Comparison of ENCODE assay signal across 8 cellular contexts in genomic region chr1:156600733-156601121, GRCh38. TPM values are rescaled to one million over a fixed set of nuclear protein-coding genes. Genes with fewer than 3 reads are reported as not detected.
DNase-seq lines count a peak whose midpoint lies in the region; ATAC-seq, FAIRE-seq and TF ChIP-seq lines count a peak whose summit lies in the region.

No MANE protein-coding gene starts in this region.

- CTCF ChIA-PET in A673 (lab: Charles Lee), result interaction anchor here (2.0 kb wide), 1 partner anchor 9 kb away, joined by 9 read pairs; the partner anchor contains the start of gene NAXE

- H3K27me3 ChIP-seq in A673 (replicated peaks; ENCODE audit: insufficient read depth, low read depth, low read length, poor library complexity) (no peaks in the 10 kb centered on the region), HUES6 (ENCODE audit: control insufficient read depth, insufficient read depth, low read length) (no peaks in the 10 kb centered on the region), bronchial epithelial cell (ENCODE audit: control insufficient read depth, insufficient read depth, low read length) (no peaks in the 10 kb centered on the region), mononuclear cell (ENCODE audit: insufficient read depth, low read length) (no peaks in the 10 kb centered on the region)

- TSS peak; percentile 58 for BruUV-seq in A673 (replicated peaks; lab: Mats Ljungman, UMichigan)

- DNase-seq in A673 (ENCODE audit: low spot score), result no peak
- DNase-seq in bronchial epithelial cell (ENCODE audit: low read depth), result peak; percentile 18
- no peak for DNase-seq in GDM1 (lab: John Stamatoyannopoulos, UW)
- no peak for DNase-seq in sciatic nerve (ENCODE audit: low spot score)

- peak overlapping the region; percentile 80 for H3K27ac ChIP-seq in A673 (ENCODE audit: low read depth, low read length, poor library complexity, severe bottlenecking)
- peak overlapping the region; percentile 76 for H3K27ac ChIP-seq in HUES6 (ENCODE audit: low read depth, low read length)

- H3K9ac ChIP-seq in HUES6 (ENCODE audit: low read length), result peak overlapping the region; percentile 97

- FAIRE-seq in bronchial epithelial cell (lab: Jason Lieb, UNC), result no peak

- H3K4me1 ChIP-seq in A673 (ENCODE audit: insufficient read depth, low read length, poor library complexity, severe bottlenecking) (peaks cover 9% of the 10 kb centered on the region), HUES6 (ENCODE audit: control insufficient read depth, insufficient read depth, low read length) (no peaks in the 10 kb centered on the region), mononuclear cell (ENCODE audit: insufficient read depth, low read length) (peaks cover 24% of the 10 kb centered on the region)

- H3K36me3 ChIP-seq in A673 (ENCODE audit: insufficient read depth, low read length, poor library complexity, severe bottlenecking) (peaks cover 34% of the 10 kb centered on the region), HUES6 (ENCODE audit: control insufficient read depth, insufficient read depth, low read length) (peaks cover 38% of the 10 kb centered on the region), bronchial epithelial cell (ENCODE audit: control insufficient read depth, insufficient read depth, low read length) (peaks cover 12% of the 10 kb centered on the region)

- H3K9me3 ChIP-seq in A673 (ENCODE audit: low read depth, low read length, poor library complexity, severe bottlenecking), result no peaks in the 10 kb centered on the region
- H3K9me3 ChIP-seq in HUES6 (ENCODE audit: control insufficient read depth, insufficient read depth, low read depth, low read length), result no peaks in the 10 kb centered on the region
- no peaks in the 10 kb centered on the region for H3K9me3 ChIP-seq in mononuclear cell (ENCODE audit: low read depth, low read length)

- intact Hi-C loops in A673 (cut with micrococcal nuclease; ENCODE audit: unreplicated experiment), result no loop called here
- intact Hi-C loops in sciatic nerve (cut with DNase I), result loop anchor here (10.0 kb wide), 1 partner anchor 216 kb away; no protein-coding TSS in a partner anchor

- POLR2A ChIA-PET in A673 (lab: Charles Lee; ENCODE audit: low non-redundant PET), result no interaction called here

- no peak for ATAC-seq in GM21367 (IDR thresholded peaks at IDR 0.05; ENCODE audit: unreplicated experiment)
- ATAC-seq in sciatic nerve, result no peak
- ATAC-seq in GM18870 (IDR thresholded peaks at IDR 0.05; ENCODE audit: unreplicated experiment), result no peak

- peak overlapping the region; percentile 64 for H3K4me3 ChIP-seq in A673 (ENCODE audit: low read depth, low read length, poor library complexity, severe bottlenecking)
- H3K4me3 ChIP-seq in HUES6 (ENCODE audit: low read depth, low read length), result peak overlapping the region; percentile 89
- H3K4me3 ChIP-seq in bronchial epithelial cell (ENCODE audit: low read depth, low read length), result peak overlapping the region; percentile 65
- H3K4me3 ChIP-seq in mononuclear cell (ENCODE audit: low read length), result peak overlapping the region; percentile 62

- TF ChIP-seq CTCF in A673 (conservative IDR thresholded peaks at IDR 0.05; ENCODE audit: low read depth, low read length) (no peak), bronchial epithelial cell (IDR thresholded peaks at IDR 0.05; ENCODE audit: insufficient read depth, low read length, severe bottlenecking) (no peak)

RNA-seq across cellular contexts. Expression of gene GPATCH4, which starts 0.6 kb away (rescaled TPM):
- total RNA-seq in A673 (2021), result 66.8 and 84.2 TPM in 2 replicates
- total RNA-seq in bronchial epithelial cell, result 15.9 and 29.2 TPM in 2 replicates
- 15.0 TPM for total RNA-seq in mononuclear cell
- total RNA-seq in sciatic nerve, result 19.7 TPM

RNA-seq across cellular contexts. Expression of gene NAXE, which starts 9.2 kb away (rescaled TPM):
- total RNA-seq in A673 (2021) (125 and 138 TPM in 2 replicates), bronchial epithelial cell (142 and 154 TPM in 2 replicates), mononuclear cell (23.9 TPM), sciatic nerve (47.3 TPM)

RNA-seq across cellular contexts. Expression of gene HAPLN2, which starts 18.5 kb away (rescaled TPM):
- total RNA-seq in A673 (2021), result not detected in 2 replicates
- under 0.01 TPM in 1 of 2 replicates, not detected in the other for total RNA-seq in bronchial epithelial cell
- 0.21 TPM for total RNA-seq in mononuclear cell
- 5.5 TPM for total RNA-seq in sciatic nerve

RNA-seq across cellular contexts. Expression of gene TTC24, which starts 21.2 kb away (rescaled TPM):
- total RNA-seq in A673 (2021) (not detected in 2 replicates), bronchial epithelial cell (not detected in 2 replicates), mononuclear cell (1.2 TPM), sciatic nerve (not detected)

RNA-seq across cellular contexts. Expression of gene IQGAP3, which starts 28.4 kb away (rescaled TPM):
- 35.3 and 37.5 TPM in 2 replicates for total RNA-seq in A673 (2021)
- 0.53 and 1.7 TPM in 2 replicates for total RNA-seq in bronchial epithelial cell
- 0.10 TPM for total RNA-seq in mononuclear cell
- total RNA-seq in sciatic nerve, result 0.76 TPM
